10 cellular contexts compared by ENCODE assay signal in genomic region chr17:66580178-66580577, GRCh38.
DNase-seq lines count a peak whose midpoint lies in the region; ATAC-seq and TF ChIP-seq lines count a peak whose summit lies in the region.
"Had no signal": no experiment of that assay in that cellular context is flagged by ENCODE, and none has a peak within 500 bp of the region (broad histone marks: within the 10 kb centered on the region; RNA-seq: fewer than 3 reads in every experiment).

No MANE protein-coding gene starts in this region.

- intact Hi-C loops in Right ventricle myocardium superior (cut with DNase I) = no loop called here

- TF ChIP-seq CTCF in AG10803 (conservative IDR thresholded peaks at IDR 0.05; ENCODE audit: low read length) (no peak), WI38 (IDR thresholded peaks at IDR 0.05; ENCODE audit: low read depth, low read length) (no peak), neural crest cell (conservative IDR thresholded peaks at IDR 0.05) (no peak)

- peak; percentile 57 for ATAC-seq in Right ventricle myocardium superior (ENCODE audit: poor library complexity)

- H3K36me3 Mint-ChIP-seq in neural crest cell (ENCODE audit: low read depth) = peaks cover 3% of the 10 kb centered on the region

- DNase-seq in AG10803 (ENCODE audit: low read depth) = peak; percentile 18
- DNase-seq in Right ventricle myocardium superior = peak; percentile 54
- DNase-seq in neural crest cell (ENCODE audit: low read depth, low spot score) = no peak
- no peak for DNase-seq in 8988T
- DNase-seq in AG20443 (ENCODE audit: low spot score) = no peak
- no peak for DNase-seq in stimulated activated CD4-positive, alpha-beta T cell treated with anti-CD3 and anti-CD28 coated beads, Interleukin-2, amount 100 ng/mL, for 48 hours
- DNase-seq in DMS53 (lab: John Stamatoyannopoulos, UW) = no peak
- DNase-seq: C1 segment of cervical spinal cord; stimulated activated naive CD4-positive, alpha-beta T cell treated with Interleukin-2 at 50 U/mL for 16 hours had no signal

- H3K9me3 Mint-ChIP-seq in neural crest cell = no peaks in the 10 kb centered on the region

- peaks cover 37% of the 10 kb centered on the region for H3K4me1 Mint-ChIP-seq in neural crest cell

- H3K27ac Mint-ChIP-seq in neural crest cell (ENCODE audit: unreplicated experiment) = peak overlapping the region; percentile 82

- H3K4me3 ChIP-seq in AG10803 (ENCODE audit: low read length) (no peak overlapping the region), WI38 (ENCODE audit: low read depth, low read length) (peak overlapping the region; percentile 19; the same call in 1 of the 2 replicates)

- no peaks in the 10 kb centered on the region for H3K27me3 Mint-ChIP-seq in neural crest cell (ENCODE audit: low read depth)

- no peak overlapping the region for H3K4me3 Mint-ChIP-seq in neural crest cell

Comparison
In these comparisons a context has a peak if more than half of its experiments do, and no peak if none do; other contexts are left out.
1. DNase-seq: peak in AG10803 (single experiment) and Right ventricle myocardium superior (single experiment); none in neural crest cell (single experiment), 8988T (single experiment), AG20443 (single experiment), stimulated activated CD4-positive, alpha-beta T cell treated with anti-CD3 and anti-CD28 coated beads, Interleukin-2, amount 100 ng/mL, for 48 hours (0 of 2) and DMS53 (single experiment).